In the genomic region with DNA sequence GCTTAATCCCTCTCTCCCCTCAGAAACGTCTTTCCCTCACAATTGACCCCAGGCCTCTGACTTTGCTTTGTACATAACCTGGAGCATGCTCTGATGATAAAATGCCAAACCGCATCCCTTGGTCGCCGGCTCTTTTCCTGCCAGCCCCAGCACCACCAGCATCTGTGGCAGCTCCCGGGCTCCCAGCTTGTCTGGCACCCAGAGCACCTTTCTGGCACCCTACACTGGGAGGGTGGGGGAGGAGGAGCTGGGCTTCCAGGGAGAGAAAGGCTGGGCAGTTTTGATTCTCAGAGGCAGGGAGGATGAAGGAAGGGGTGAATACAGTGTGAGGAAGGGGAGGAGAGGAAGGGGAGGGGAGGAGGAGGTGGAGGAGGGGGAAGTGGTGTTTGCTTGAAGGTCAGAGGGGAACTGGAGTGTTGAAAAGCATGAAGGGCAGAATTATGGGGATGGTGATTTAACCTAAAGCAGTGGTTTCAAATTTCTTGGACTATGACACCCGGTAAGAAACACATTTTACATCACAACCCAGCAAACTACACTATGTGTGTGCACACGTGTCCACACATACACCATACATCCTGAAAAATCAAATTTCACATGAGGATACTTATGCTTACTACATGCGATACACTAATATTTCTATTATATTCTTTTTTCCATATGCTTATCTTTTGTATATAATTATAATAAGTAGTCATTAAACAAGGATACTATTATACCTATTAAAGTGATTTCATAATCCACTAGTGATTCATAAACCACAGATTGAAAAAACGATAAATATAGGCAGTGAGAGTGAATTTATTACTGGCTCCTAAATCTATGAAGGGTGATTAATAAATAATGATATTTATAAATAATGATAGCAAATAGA, we compare ENCODE assay signal across 19 cellular contexts. TPM values are rescaled to one million over a fixed set of nuclear protein-coding genes. Genes with fewer than 3 reads are reported as not detected.
DNase-seq lines count a peak whose midpoint lies in the region; ATAC-seq and TF ChIP-seq lines count a peak whose summit lies in the region.
"Had no signal": no experiment of that assay in that cellular context is flagged by ENCODE, and none has a peak within 500 bp of the region (broad histone marks: within the 10 kb centered on the region; RNA-seq: fewer than 3 reads in every experiment).

No MANE protein-coding gene starts in this region.

- peaks cover 43% of the 10 kb centered on the region for H3K4me1 Mint-ChIP-seq in activated CD8-positive, alpha-beta T cell treated with anti-CD3 and anti-CD28 coated beads, Interleukin-2, amount 10 ng/mL, durations not matched to agents 7 days and 5 days (ENCODE audit: low read depth)
- peaks cover 43% of the 10 kb centered on the region for H3K4me1 Mint-ChIP-seq in neural progenitor cell

- H3K27ac ChIP-seq in neural progenitor cell = peak overlapping the region; percentile 73
- H3K27ac ChIP-seq: HL-60 had no signal

- peak overlapping the region; percentile 47 for H3K27ac Mint-ChIP-seq in activated CD8-positive, alpha-beta T cell treated with anti-CD3 and anti-CD28 coated beads, Interleukin-2, amount 10 ng/mL, durations not matched to agents 7 days and 5 days
- H3K27ac Mint-ChIP-seq in neural progenitor cell = peak overlapping the region; percentile 87
- H3K27ac Mint-ChIP-seq: dendritic cell treated with granulocyte-macrophage colony-stimulating factor and Interleukin-4, amounts not matched to agents 40 ng/mL and 50 ng/mL, for 4 days; stimulated activated naive CD8-positive, alpha-beta T cell treated with anti-CD3 and anti-CD28 coated beads, Interleukin-15, Interleukin-2, amounts not matched to agents 100 ng/mL and 50 ng/mL, for 24 hours had no signal

- POLR2A ChIA-PET in activated CD8-positive, alpha-beta T cell treated with anti-CD3 and anti-CD28 coated beads, Interleukin-2, amount 10 ng/mL, durations not matched to agents 7 days and 5 days (lab: Charles Lee) = no interaction called here

- H3K4me2 ChIP-seq in neural progenitor cell = peak overlapping the region; percentile 55

- peaks cover 38% of the 10 kb centered on the region for H3F3A ChIP-seq in neural progenitor cell (ENCODE audit: low read depth)

- peaks cover 17% of the 10 kb centered on the region for H3K36me3 Mint-ChIP-seq in activated CD8-positive, alpha-beta T cell treated with anti-CD3 and anti-CD28 coated beads, Interleukin-2, amount 10 ng/mL, durations not matched to agents 7 days and 5 days (ENCODE audit: low read depth)
- H3K36me3 Mint-ChIP-seq in neural progenitor cell = no peaks in the 10 kb centered on the region
- H3K36me3 Mint-ChIP-seq: CD14-positive monocyte; natural killer cell treated with Interleukin-12 subunit alpha and Interleukin-12 subunit beta and Interleukin-15 and Interleukin-18, amount 100 ng/mL, for 72 hours had no signal

- no peak overlapping the region for H3K9ac ChIP-seq in neural progenitor cell

- CTCF ChIA-PET in activated CD8-positive, alpha-beta T cell treated with anti-CD3 and anti-CD28 coated beads, Interleukin-2, amount 10 ng/mL, durations not matched to agents 7 days and 5 days (lab: Charles Lee) = no interaction called here

- no peak overlapping the region for H2AFZ ChIP-seq in neural progenitor cell (replicated peaks)

- DNase-seq in NCI-H1092 treated with DMSO at 0.1 percent for 48 hours (lab: John Stamatoyannopoulos, UW) (peak; percentile 21), NCI-H1092 (lab: John Stamatoyannopoulos, UW) (no peak), NCI-H2107 (lab: John Stamatoyannopoulos, UW) (peak; percentile 20), neural progenitor cell (ENCODE audit: low spot score) (no peak), GM20000 (ENCODE audit: low spot score) (no peak)
- DNase-seq in activated CD8-positive, alpha-beta T cell treated with anti-CD3 and anti-CD28 coated beads, Interleukin-2, amount 10 ng/mL, durations not matched to agents 7 days and 5 days = no peak
- DNase-seq: activated naive CD4-positive, alpha-beta T cell treated with Interleukin-2 at 50 U/mL for 16 hours; DMS79 treated with DMSO at 0.1 percent for 48 hours; KG1; T-helper 1 cell had no signal

- H3K27me3 ChIP-seq in neural progenitor cell = no peaks in the 10 kb centered on the region

- no peaks in the 10 kb centered on the region for H3K36me3 ChIP-seq in neural progenitor cell

- ATAC-seq in activated CD8-positive, alpha-beta T cell treated with anti-CD3 and anti-CD28 coated beads, Interleukin-2, amount 10 ng/mL, durations not matched to agents 7 days and 5 days = no peak
- no peak for ATAC-seq in HG02678 (IDR thresholded peaks at IDR 0.05; ENCODE audit: unreplicated experiment)
- no peak for ATAC-seq in HG02642 (IDR thresholded peaks at IDR 0.05; ENCODE audit: poor library complexity, unreplicated experiment)
- ATAC-seq: activated CD4-positive, CD25-positive, alpha-beta regulatory T cell treated with anti-CD3 and anti-CD28 coated beads, Interleukin-2, amount 50 U/mL, for 24 hours; Panc1 had no signal

- TF ChIP-seq CTCF in neural progenitor cell (IDR thresholded peaks at IDR 0.05) (no peak), GM20000 (IDR thresholded peaks at IDR 0.05; ENCODE audit: extremely low read depth, missing control alignments) (no peak)

- H3K4me1 ChIP-seq in neural progenitor cell = peaks cover 39% of the 10 kb centered on the region

- no peaks in the 10 kb centered on the region for H4K20me1 ChIP-seq in neural progenitor cell (ENCODE audit: low read depth)

- no peak overlapping the region for H3K4me3 Mint-ChIP-seq in activated CD8-positive, alpha-beta T cell treated with anti-CD3 and anti-CD28 coated beads, Interleukin-2, amount 10 ng/mL, durations not matched to agents 7 days and 5 days
- H3K4me3 Mint-ChIP-seq in neural progenitor cell = peak overlapping the region; percentile 8
- H3K4me3 Mint-ChIP-seq: CD14-positive monocyte; dendritic cell treated with granulocyte-macrophage colony-stimulating factor and Interleukin-4, amounts not matched to agents 40 ng/mL and 50 ng/mL, for 4 days; natural killer cell treated with Interleukin-12 subunit alpha and Interleukin-12 subunit beta and Interleukin-15 and Interleukin-18, amount 100 ng/mL, for 72 hours; stimulated activated naive CD8-positive, alpha-beta T cell treated with anti-CD3 and anti-CD28 coated beads, Interleukin-15, Interleukin-2, amounts not matched to agents 100 ng/mL and 50 ng/mL, for 24 hours had no signal

- no peak overlapping the region for H3K4me3 ChIP-seq in neural progenitor cell

- no peaks in the 10 kb centered on the region for H3K9me3 Mint-ChIP-seq in activated CD8-positive, alpha-beta T cell treated with anti-CD3 and anti-CD28 coated beads, Interleukin-2, amount 10 ng/mL, durations not matched to agents 7 days and 5 days (ENCODE audit: insufficient read depth)
- peaks cover 2% of the 10 kb centered on the region for H3K9me3 Mint-ChIP-seq in neural progenitor cell
- H3K9me3 Mint-ChIP-seq: dendritic cell treated with granulocyte-macrophage colony-stimulating factor and Interleukin-4, amounts not matched to agents 40 ng/mL and 50 ng/mL, for 4 days; natural killer cell treated with Interleukin-12 subunit alpha and Interleukin-12 subunit beta and Interleukin-15 and Interleukin-18, amount 100 ng/mL, for 72 hours; stimulated activated naive CD8-positive, alpha-beta T cell treated with anti-CD3 and anti-CD28 coated beads, Interleukin-15, Interleukin-2, amounts not matched to agents 100 ng/mL and 50 ng/mL, for 24 hours had no signal

- no peaks in the 10 kb centered on the region for H3K9me3 ChIP-seq in neural progenitor cell (ENCODE audit: low read depth)

- H3K79me2 ChIP-seq in neural progenitor cell (ENCODE audit: low read depth) = no peaks in the 10 kb centered on the region

- no peaks in the 10 kb centered on the region for H3K27me3 Mint-ChIP-seq in activated CD8-positive, alpha-beta T cell treated with anti-CD3 and anti-CD28 coated beads, Interleukin-2, amount 10 ng/mL, durations not matched to agents 7 days and 5 days (ENCODE audit: low read depth)
- H3K27me3 Mint-ChIP-seq in neural progenitor cell (ENCODE audit: insufficient read depth, low read depth) = peaks cover 4% of the 10 kb centered on the region

RNA-seq across cellular contexts. Expression of gene IGFBP2, which starts 30.0 kb away (rescaled TPM):
- total RNA-seq in activated CD8-positive, alpha-beta T cell treated with anti-CD3 and anti-CD28 coated beads, Interleukin-2, amount 10 ng/mL, durations not matched to agents 7 days and 5 days = 10 to 100 TPM; 74.7 to 75.5 TPM
- total RNA-seq in neural progenitor cell (ENCODE audit: low replicate concordance) = 371 and 935 TPM in 2 replicates

Comparison
In these comparisons a context has a peak if more than half of its experiments do, and no peak if none do; other contexts are left out.
1. DNase-seq: peak in NCI-H1092 treated with DMSO at 0.1 percent for 48 hours (single experiment) and NCI-H2107 (single experiment); none in NCI-H1092 (single experiment), activated CD8-positive, alpha-beta T cell treated with anti-CD3 and anti-CD28 coated beads, Interleukin-2, amount 10 ng/mL, durations not matched to agents 7 days and 5 days (single experiment), neural progenitor cell (single experiment) and GM20000 (single experiment).